8 cellular contexts compared by ENCODE assay signal in the genomic region with DNA sequence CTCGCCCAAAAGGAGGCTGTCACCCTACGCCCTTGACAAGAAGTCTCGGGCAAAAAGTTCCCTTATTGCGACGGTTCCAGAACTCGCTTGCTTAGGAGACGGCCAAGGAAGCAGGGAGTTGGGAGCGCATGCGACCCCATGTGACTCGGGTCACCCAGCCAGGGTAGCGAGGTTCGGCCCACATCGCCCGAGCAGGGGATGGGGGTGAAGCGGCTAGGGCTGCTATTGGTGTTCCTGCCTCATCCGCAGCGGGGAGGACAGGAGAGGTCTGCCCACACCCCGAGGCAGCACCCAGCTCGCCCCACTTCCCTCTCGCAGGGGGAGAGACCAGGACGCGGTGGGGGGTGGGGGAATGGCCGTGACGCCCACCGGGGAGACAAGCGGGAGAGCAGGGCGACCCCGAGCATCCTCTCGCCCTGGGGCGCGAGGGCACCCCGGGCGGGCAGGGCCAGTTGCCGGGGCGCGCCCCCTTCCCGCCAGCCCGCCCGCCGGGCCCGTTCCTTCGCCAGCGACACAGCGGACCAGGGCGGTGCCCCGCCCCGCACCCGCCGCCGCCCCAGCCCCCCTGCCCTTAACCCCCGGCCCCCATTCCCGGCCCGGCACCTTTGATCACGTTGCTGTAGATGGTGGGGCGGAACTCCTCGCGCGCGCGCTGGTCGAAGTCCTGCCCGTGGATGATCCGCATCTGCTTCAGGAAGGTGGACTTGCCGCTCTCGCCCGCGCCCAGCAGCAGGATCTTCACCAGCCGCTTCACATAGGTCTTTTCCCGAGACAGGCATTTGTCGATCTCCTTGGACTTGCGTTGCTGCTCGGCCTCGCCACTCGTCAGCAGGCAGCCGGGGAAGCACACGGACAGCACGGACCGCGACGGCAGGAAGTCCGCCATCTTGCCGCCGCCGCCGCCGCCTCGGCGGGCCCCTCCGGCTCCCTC. TPM values are rescaled to one million over a fixed set of nuclear protein-coding genes. Genes with fewer than 3 reads are reported as not detected.
A peak's percentile ranks its signal among the peaks of the same experiment; 100 is the strongest.
DNase-seq lines count a peak whose midpoint lies in the region; ATAC-seq and TF ChIP-seq lines count a peak whose summit lies in the region.

No MANE protein-coding gene starts in this region.

- no peaks in the 10 kb centered on the region for H3K9me3 Mint-ChIP-seq in activated CD4-positive, alpha-beta memory T cell treated with anti-CD3 and anti-CD28 coated beads for 36 hours

- H3K4me3 Mint-ChIP-seq in activated CD4-positive, alpha-beta memory T cell treated with anti-CD3 and anti-CD28 coated beads for 36 hours = peak overlapping the region; percentile 98

- ATAC-seq in GM21737 (IDR thresholded peaks at IDR 0.05; ENCODE audit: unreplicated experiment) = peak; percentile 19
- ATAC-seq in lung (ENCODE audit: insufficient read depth, low FRiP score) = peak; percentile 15

- peak; percentile 69 for DNase-seq in GM03348 (ENCODE audit: low spot score)
- peak; percentile 49 for DNase-seq in LHCN-M2 (ENCODE audit: low read depth)
- peak; percentile 65 for DNase-seq in activated CD4-positive, alpha-beta memory T cell treated with anti-CD3 and anti-CD28 coated beads for 36 hours
- DNase-seq in effector CD4-positive, alpha-beta T cell = peak; percentile 28
- peak; percentile 68 for DNase-seq in lung (ENCODE audit: low spot score)
- DNase-seq in stimulated activated CD4-positive, alpha-beta T cell treated with anti-CD3 and anti-CD28 coated beads, TNF-alpha, amount 100 ng/mL, for 24 hours (ENCODE audit: low read depth in 3 of 3) = peak in 2 of 3 experiments; percentile 7 to 46
- no peak for DNase-seq in NCI-H187 (lab: John Stamatoyannopoulos, UW)

- peak overlapping the region; percentile 99 for H3K27ac Mint-ChIP-seq in activated CD4-positive, alpha-beta memory T cell treated with anti-CD3 and anti-CD28 coated beads for 36 hours

- CTCF ChIA-PET in activated CD4-positive, alpha-beta memory T cell treated with anti-CD3 and anti-CD28 coated beads for 36 hours (lab: Charles Lee) = interaction anchor here (0.5 to 1.3 kb wide), 6 partner anchors 8 to 118 kb away, joined by 3 to 8 read pairs (median 3); no protein-coding TSS in a partner anchor

- intact Hi-C loops in activated CD4-positive, alpha-beta memory T cell treated with anti-CD3 and anti-CD28 coated beads for 36 hours (cut with micrococcal nuclease) = loop anchor here (1.0 kb wide), 4 partner anchors 15 to 81 kb away; no protein-coding TSS in a partner anchor

- peaks cover 41% of the 10 kb centered on the region for H3K4me1 Mint-ChIP-seq in activated CD4-positive, alpha-beta memory T cell treated with anti-CD3 and anti-CD28 coated beads for 36 hours (ENCODE audit: low read depth)

- H3K36me3 ChIP-seq in lung (ENCODE audit: control insufficient read depth in 2 of 2, insufficient read depth in 2 of 2, low read length in 2 of 2) = peaks cover 6 to 9% of the 10 kb centered on the region in 2 donors

- H3K4me3 ChIP-seq in lung = peak overlapping the region; percentile 66

- H3K27ac ChIP-seq in lung (ENCODE audit: low read depth in 1 of 2, low read length in 1 of 2) = peak overlapping the region; percentile 91 to 99

- WGBS in lung, 2 donors = 0 to 1% methylated on average over 76 to 89 of the region's 89 CpGs

- H3K9me3 ChIP-seq in lung (ENCODE audit: control insufficient read depth in 2 of 2, insufficient read depth in 1 of 2, low read length in 1 of 2) = no peaks in the 10 kb centered on the region

- no peak for TF ChIP-seq CTCF in lung (IDR thresholded peaks at IDR 0.05; ENCODE audit: control extremely low read depth, extremely low read depth)

- H3K36me3 Mint-ChIP-seq in activated CD4-positive, alpha-beta memory T cell treated with anti-CD3 and anti-CD28 coated beads for 36 hours = peaks cover 42% of the 10 kb centered on the region

- H3K4me1 ChIP-seq in lung (ENCODE audit: control insufficient read depth in 2 of 2, insufficient read depth in 2 of 2, low read length in 2 of 2) = peaks cover 7 to 14% of the 10 kb centered on the region in 2 donors

- no peaks in the 10 kb centered on the region for H3K27me3 Mint-ChIP-seq in activated CD4-positive, alpha-beta memory T cell treated with anti-CD3 and anti-CD28 coated beads for 36 hours

- no peaks in the 10 kb centered on the region for H3K27me3 ChIP-seq in lung (ENCODE audit: control insufficient read depth, insufficient read depth)

- POLR2A ChIA-PET in activated CD4-positive, alpha-beta memory T cell treated with anti-CD3 and anti-CD28 coated beads for 36 hours (lab: Charles Lee) = interaction anchor here (0.9 to 2.9 kb wide), 8 partner anchors 12 to 117 kb away, joined by 3 to 10 read pairs (median 4); no protein-coding TSS in a partner anchor

RNA-seq across cellular contexts. Expression of gene GNA13, which starts 0.6 kb away (rescaled TPM):
- total RNA-seq in LHCN-M2 (2014; rRNA removed) = 46.6 and 53.2 TPM in 2 replicates
- 13.1 TPM for polyA plus RNA-seq in LHCN-M2 (2012)
- 10 to 100 TPM; 55.4 to 55.7 TPM for total RNA-seq in activated CD4-positive, alpha-beta memory T cell treated with anti-CD3 and anti-CD28 coated beads for 36 hours
- total RNA-seq in lung = 10 to 100 TPM; 40.1 to 93.4 TPM
- 10 to 100 TPM; 15.0 to 32.7 TPM for polyA plus RNA-seq in lung

Comparison
In these comparisons a context has a peak if more than half of its experiments do, and no peak if none do; other contexts are left out.
1. DNase-seq: peak in GM03348 (single experiment), LHCN-M2 (single experiment), activated CD4-positive, alpha-beta memory T cell treated with anti-CD3 and anti-CD28 coated beads for 36 hours (single experiment), effector CD4-positive, alpha-beta T cell (single experiment), lung (single experiment) and stimulated activated CD4-positive, alpha-beta T cell treated with anti-CD3 and anti-CD28 coated beads, TNF-alpha, amount 100 ng/mL, for 24 hours (2 of 3); none in NCI-H187 (0 of 2).